7 cellular contexts compared by ENCODE assay signal in genomic region chr17:77884019-77884418, GRCh38.
DNase-seq lines count a peak whose midpoint lies in the region; ATAC-seq lines count a peak whose summit lies in the region.

No MANE protein-coding gene starts in this region.

- DNase-seq in G401 (ENCODE audit: low spot score), result peak; percentile 97
- peak; percentile 77 for DNase-seq in NCI-H1694 treated with DMSO at 0.1 percent for 48 hours (lab: John Stamatoyannopoulos, UW)
- peak in 55 of 56 donors; percentile 30 to 94 (median 84) for DNase-seq in amygdala (lab: John Stamatoyannopoulos, UW)
- peak in 7 of 9 donors; percentile 41 to 74 (median 45) for DNase-seq in naive thymus-derived CD4-positive, alpha-beta T cell
- no peak for DNase-seq in AG20443 (ENCODE audit: low spot score)
- no peak for DNase-seq in RPMI8226

- no peak overlapping the region for H3K4me3 ChIP-seq in naive thymus-derived CD4-positive, alpha-beta T cell (ENCODE audit: low read length)

- H3K27ac ChIP-seq in naive thymus-derived CD4-positive, alpha-beta T cell (ENCODE audit: low read depth, low read length), result peak overlapping the region; percentile 93

- peaks cover 0 to 40% (median 0%) of the 10 kb centered on the region in 5 donors for H3K27me3 Mint-ChIP-seq in naive thymus-derived CD4-positive, alpha-beta T cell

- peaks cover 0 to 1% (median 0%) of the 10 kb centered on the region in 5 donors for H3K36me3 Mint-ChIP-seq in naive thymus-derived CD4-positive, alpha-beta T cell

- H3K9me3 ChIP-seq in naive thymus-derived CD4-positive, alpha-beta T cell (ENCODE audit: control insufficient read depth in 2 of 3, low read length in 3 of 3), result no peaks in the 10 kb centered on the region

- no peaks in the 10 kb centered on the region for H3K36me3 ChIP-seq in naive thymus-derived CD4-positive, alpha-beta T cell (ENCODE audit: control insufficient read depth in 2 of 3, insufficient read depth in 3 of 3, low read length in 3 of 3)

- peaks cover 66 to 70% of the 10 kb centered on the region in 2 donors for H3K4me1 ChIP-seq in naive thymus-derived CD4-positive, alpha-beta T cell (ENCODE audit: control insufficient read depth in 2 of 2, insufficient read depth in 2 of 2, low read length in 2 of 2)

- H3K27me3 ChIP-seq in naive thymus-derived CD4-positive, alpha-beta T cell (ENCODE audit: control insufficient read depth in 2 of 2, insufficient read depth in 2 of 2, low read length in 2 of 2), result no peaks in the 10 kb centered on the region

- peaks cover 45 to 95% (median 87%) of the 10 kb centered on the region in 7 donors for H3K4me1 Mint-ChIP-seq in naive thymus-derived CD4-positive, alpha-beta T cell

- POLR2A ChIA-PET in naive thymus-derived CD4-positive, alpha-beta T cell (lab: Charles Lee), result interaction anchor here (0.6 to 9.2 kb wide), 4 partner anchors 9 to 74 kb away, joined by 3 to 141 read pairs (median 4); partner anchors contain the start of gene TNRC6C

- H3K4me3 Mint-ChIP-seq in naive thymus-derived CD4-positive, alpha-beta T cell, result peak overlapping the region; percentile 14 to 64 (median 41)

- in situ Hi-C loops in G401 (cut with HindIII; ENCODE audit: low sequenced_read_pairs), result no loop called here

- no peak for ATAC-seq in naive thymus-derived CD4-positive, alpha-beta T cell
- no peak for ATAC-seq in HG03280 (IDR thresholded peaks at IDR 0.05; ENCODE audit: unreplicated experiment)

- CTCF ChIA-PET in naive thymus-derived CD4-positive, alpha-beta T cell (lab: Charles Lee), result no interaction called here

- intact Hi-C loops in naive thymus-derived CD4-positive, alpha-beta T cell (cut with micrococcal nuclease), result loop anchor here (5.0 to 10.0 kb wide), 4 partner anchors 112 to 439 kb away; no protein-coding TSS in a partner anchor

- H3K9me3 Mint-ChIP-seq in naive thymus-derived CD4-positive, alpha-beta T cell, result no peaks in the 10 kb centered on the region

- H3K27ac Mint-ChIP-seq in naive thymus-derived CD4-positive, alpha-beta T cell, result peak overlapping the region; percentile 92 to 99 (median 98)

Comparison
In these comparisons a context has a peak if more than half of its experiments do, and no peak if none do; other contexts are left out.
1. DNase-seq: peak in G401 (single experiment), NCI-H1694 treated with DMSO at 0.1 percent for 48 hours (single experiment), amygdala (55 of 56) and naive thymus-derived CD4-positive, alpha-beta T cell (7 of 9); none in AG20443 (single experiment) and RPMI8226 (single experiment).